ENCODE assay signal across 21 cellular contexts in genomic region chr21:31236528-31236927, GRCh38.
DNase-seq lines count a peak whose midpoint lies in the region; ATAC-seq and TF ChIP-seq lines count a peak whose summit lies in the region.
"Had no signal": no experiment of that assay in that cellular context is flagged by ENCODE, and none has a peak within 500 bp of the region (broad histone marks: within the 10 kb centered on the region; RNA-seq: fewer than 3 reads in every experiment).

No MANE protein-coding gene starts in this region.

- H3K4me3 Mint-ChIP-seq in activated T-cell treated with anti-CD3 and anti-CD28 coated beads, Interleukin-2, amount 50 U/mL, for 24 hours = no peak overlapping the region
- peak overlapping the region in 1 of 2 donors; percentile 21 for H3K4me3 Mint-ChIP-seq in activated T-cell treated with anti-CD3 and anti-CD28 coated beads, Interleukin-2, amount 50 U/mL, for 72 hours
- no peak overlapping the region for H3K4me3 Mint-ChIP-seq in stimulated activated effector memory CD8-positive, alpha-beta T cell treated with anti-CD3 and anti-CD28 coated beads, Interleukin-12 subunit alpha, Interleukin-12 subunit beta, amount 100 ng/mL, for 72 hours
- H3K4me3 Mint-ChIP-seq: dendritic cell treated with granulocyte-macrophage colony-stimulating factor and Interleukin-4, amounts not matched to agents 40 ng/mL and 50 ng/mL, for 4 days had no signal

- H3K27me3 Mint-ChIP-seq in activated T-cell treated with anti-CD3 and anti-CD28 coated beads, Interleukin-2, amount 50 U/mL, for 24 hours = no peaks in the 10 kb centered on the region
- no peaks in the 10 kb centered on the region for H3K27me3 Mint-ChIP-seq in activated T-cell treated with anti-CD3 and anti-CD28 coated beads, Interleukin-2, amount 50 U/mL, for 72 hours (ENCODE audit: low read depth)
- H3K27me3 Mint-ChIP-seq: dendritic cell treated with granulocyte-macrophage colony-stimulating factor and Interleukin-4, amounts not matched to agents 40 ng/mL and 50 ng/mL, for 4 days had no signal

- no peak overlapping the region for H3K4me3 ChIP-seq in WERI-Rb-1 (ENCODE audit: low read depth, low read length)
- H3K4me3 ChIP-seq: esophagus muscularis mucosa, sigmoid colon had no signal

- peaks cover 90% of the 10 kb centered on the region for H3K36me3 Mint-ChIP-seq in activated T-cell treated with anti-CD3 and anti-CD28 coated beads, Interleukin-2, amount 50 U/mL, for 24 hours (ENCODE audit: low read depth)
- peaks cover 17 to 33% of the 10 kb centered on the region in 2 donors for H3K36me3 Mint-ChIP-seq in activated T-cell treated with anti-CD3 and anti-CD28 coated beads, Interleukin-2, amount 50 U/mL, for 72 hours (ENCODE audit: insufficient read depth in 2 of 2)
- H3K36me3 Mint-ChIP-seq in stimulated activated effector memory CD8-positive, alpha-beta T cell treated with anti-CD3 and anti-CD28 coated beads, Interleukin-12 subunit alpha, Interleukin-12 subunit beta, amount 100 ng/mL, for 72 hours = peaks cover 16% of the 10 kb centered on the region

- H3K27ac ChIP-seq in WERI-Rb-1 = no peak overlapping the region
- H3K27ac ChIP-seq: esophagus muscularis mucosa, sigmoid colon had no signal

- no peak for DNase-seq in activated T-cell treated with anti-CD3 and anti-CD28 coated beads, Interleukin-2, amount 50 U/mL, for 24 hours
- no peak for DNase-seq in activated T-cell treated with anti-CD3 and anti-CD28 coated beads, Interleukin-2, amount 50 U/mL, for 1 hour
- peak; percentile 57 for DNase-seq in MV-4-11 (lab: John Stamatoyannopoulos, UW)
- DNase-seq in activated T-cell treated with anti-CD3 and anti-CD28 coated beads, Interleukin-2, amount 50 U/mL, for 72 hours = peak; percentile 10 to 14
- no peak for DNase-seq in stimulated activated effector memory CD8-positive, alpha-beta T cell treated with anti-CD3 and anti-CD28 coated beads, Interleukin-12 subunit alpha, Interleukin-12 subunit beta, amount 100 ng/mL, for 72 hours (ENCODE audit: low spot score in 2 of 2)
- no peak for DNase-seq in HuH-7.5 (ENCODE audit: low spot score)
- no peak for DNase-seq in WERI-Rb-1
- DNase-seq: activated CD8-positive, alpha-beta memory T cell treated with anti-CD3 and anti-CD28 coated beads, Interleukin-2, amount 50 U/mL, for 4 hours; aorta; head of caudate nucleus; kidney; NCI-H2081; NCI-H774; occipital lobe; sigmoid colon; stimulated activated naive CD4-positive, alpha-beta T cell; T-helper 9 cell had no signal

- peaks cover 11% of the 10 kb centered on the region for H3K9me3 Mint-ChIP-seq in activated T-cell treated with anti-CD3 and anti-CD28 coated beads, Interleukin-2, amount 50 U/mL, for 24 hours
- peaks cover 3 to 9% of the 10 kb centered on the region in 2 donors for H3K9me3 Mint-ChIP-seq in activated T-cell treated with anti-CD3 and anti-CD28 coated beads, Interleukin-2, amount 50 U/mL, for 72 hours
- peaks cover 6% of the 10 kb centered on the region for H3K9me3 Mint-ChIP-seq in stimulated activated effector memory CD8-positive, alpha-beta T cell treated with anti-CD3 and anti-CD28 coated beads, Interleukin-12 subunit alpha, Interleukin-12 subunit beta, amount 100 ng/mL, for 72 hours

- peak; percentile 59 to 63 for ATAC-seq in activated T-cell treated with anti-CD3 and anti-CD28 coated beads, Interleukin-2, amount 50 U/mL, for 72 hours (replicated peaks in 1 of 2)
- ATAC-seq in stimulated activated effector memory CD8-positive, alpha-beta T cell treated with anti-CD3 and anti-CD28 coated beads, Interleukin-12 subunit alpha, Interleukin-12 subunit beta, amount 100 ng/mL, for 72 hours = peak; percentile 60
- ATAC-seq in HG03520 (IDR thresholded peaks at IDR 0.05; ENCODE audit: unreplicated experiment) = no peak
- ATAC-seq: HCT116 had no signal

- H3K9me3 ChIP-seq in WERI-Rb-1 (ENCODE audit: severe bottlenecking) = no peaks in the 10 kb centered on the region

- H3K27me3 ChIP-seq in WERI-Rb-1 (ENCODE audit: insufficient read depth, low read depth, severe bottlenecking) = no peaks in the 10 kb centered on the region
- H3K27me3 ChIP-seq: esophagus muscularis mucosa, sigmoid colon had no signal

- H3K36me3 ChIP-seq in WERI-Rb-1 = peaks cover 17% of the 10 kb centered on the region
- H3K36me3 ChIP-seq: esophagus muscularis mucosa, sigmoid colon had no signal

- TF ChIP-seq CTCF in WERI-Rb-1 (IDR thresholded peaks at IDR 0.05; ENCODE audit: low read depth, low read length) = no peak

- H3K4me1 Mint-ChIP-seq in activated T-cell treated with anti-CD3 and anti-CD28 coated beads, Interleukin-2, amount 50 U/mL, for 24 hours (ENCODE audit: low read depth) = peaks cover 26% of the 10 kb centered on the region
- peaks cover 23% of the 10 kb centered on the region for H3K4me1 Mint-ChIP-seq in activated T-cell treated with anti-CD3 and anti-CD28 coated beads, Interleukin-2, amount 50 U/mL, for 72 hours (ENCODE audit: low read depth)
- H3K4me1 Mint-ChIP-seq in stimulated activated effector memory CD8-positive, alpha-beta T cell treated with anti-CD3 and anti-CD28 coated beads, Interleukin-12 subunit alpha, Interleukin-12 subunit beta, amount 100 ng/mL, for 72 hours = peaks cover 11% of the 10 kb centered on the region

- peak overlapping the region; percentile 9 for H3K27ac Mint-ChIP-seq in activated T-cell treated with anti-CD3 and anti-CD28 coated beads, Interleukin-2, amount 50 U/mL, for 24 hours
- no peak overlapping the region for H3K27ac Mint-ChIP-seq in activated T-cell treated with anti-CD3 and anti-CD28 coated beads, Interleukin-2, amount 50 U/mL, for 72 hours
- H3K27ac Mint-ChIP-seq in stimulated activated effector memory CD8-positive, alpha-beta T cell treated with anti-CD3 and anti-CD28 coated beads, Interleukin-12 subunit alpha, Interleukin-12 subunit beta, amount 100 ng/mL, for 72 hours = no peak overlapping the region
- H3K27ac Mint-ChIP-seq: dendritic cell treated with granulocyte-macrophage colony-stimulating factor and Interleukin-4, amounts not matched to agents 40 ng/mL and 50 ng/mL, for 4 days had no signal

Comparison
In these comparisons a context has a peak if more than half of its experiments do, and no peak if none do; other contexts are left out.
1. DNase-seq: peak in MV-4-11 (single experiment) and activated T-cell treated with anti-CD3 and anti-CD28 coated beads, Interleukin-2, amount 50 U/mL, for 72 hours (2 of 2); none in activated T-cell treated with anti-CD3 and anti-CD28 coated beads, Interleukin-2, amount 50 U/mL, for 24 hours (single experiment), activated T-cell treated with anti-CD3 and anti-CD28 coated beads, Interleukin-2, amount 50 U/mL, for 1 hour (single experiment), stimulated activated effector memory CD8-positive, alpha-beta T cell treated with anti-CD3 and anti-CD28 coated beads, Interleukin-12 subunit alpha, Interleukin-12 subunit beta, amount 100 ng/mL, for 72 hours (0 of 2), HuH-7.5 (single experiment) and WERI-Rb-1 (single experiment).